ENCODE assay signal across 1 cellular context in the genomic region with DNA sequence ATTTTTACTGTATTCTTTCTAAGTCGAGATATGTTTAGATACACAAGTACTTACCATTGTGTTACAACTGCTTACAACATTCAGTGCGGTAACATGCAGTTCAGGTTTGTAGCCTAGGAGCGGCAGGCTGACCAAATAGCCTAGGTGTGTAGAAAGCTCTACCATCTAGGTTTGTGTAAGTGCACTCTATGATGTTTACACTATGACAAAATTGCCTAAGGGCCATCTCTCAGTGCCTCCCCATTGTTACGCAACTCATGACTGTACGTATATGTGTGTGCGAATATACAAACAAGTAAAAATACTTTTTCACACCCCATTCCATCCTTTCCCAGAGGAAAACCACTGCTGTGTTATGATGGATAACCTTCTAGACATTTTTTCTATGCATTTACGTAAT.
A peak's percentile ranks its signal among the peaks of the same experiment; 100 is the strongest.
TF ChIP-seq lines count a peak whose summit lies in the region.

No MANE protein-coding gene starts in this region.

TF ChIP-seq in HepG2, 621 proteins besides CTCF, POLR2A, EP300 and RAD21 (continued from another document and continues in another):
- TF ChIP-seq, protein P1, sequence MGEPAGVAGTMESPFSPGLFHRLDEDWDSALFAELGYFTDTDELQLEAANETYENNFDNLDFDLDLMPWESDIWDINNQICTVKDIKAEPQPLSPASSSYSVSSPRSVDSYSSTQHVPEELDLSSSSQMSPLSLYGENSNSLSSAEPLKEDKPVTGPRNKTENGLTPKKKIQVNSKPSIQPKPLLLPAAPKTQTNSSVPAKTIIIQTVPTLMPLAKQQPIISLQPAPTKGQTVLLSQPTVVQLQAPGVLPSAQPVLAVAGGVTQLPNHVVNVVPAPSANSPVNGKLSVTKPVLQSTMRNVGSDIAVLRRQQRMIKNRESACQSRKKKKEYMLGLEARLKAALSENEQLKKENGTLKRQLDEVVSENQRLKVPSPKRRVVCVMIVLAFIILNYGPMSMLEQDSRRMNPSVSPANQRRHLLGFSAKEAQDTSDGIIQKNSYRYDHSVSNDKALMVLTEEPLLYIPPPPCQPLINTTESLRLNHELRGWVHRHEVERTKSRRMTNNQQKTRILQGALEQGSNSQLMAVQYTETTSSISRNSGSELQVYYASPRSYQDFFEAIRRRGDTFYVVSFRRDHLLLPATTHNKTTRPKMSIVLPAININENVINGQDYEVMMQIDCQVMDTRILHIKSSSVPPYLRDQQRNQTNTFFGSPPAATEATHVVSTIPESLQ (CRISPR knock-in tag; conservative IDR thresholded peaks at IDR 0.05), result no peak
- TF ChIP-seq SAFB2 (CRISPR knock-in tag; IDR thresholded peaks at IDR 0.05; ENCODE audit: borderline replicate concordance, low read depth) (no peak), ZKSCAN1 (IDR thresholded peaks at IDR 0.05; ENCODE audit: low read length) (no peak), ZNF207 (IDR thresholded peaks at IDR 0.05; ENCODE audit: borderline replicate concordance) (no peak), ZNF33A (CRISPR knock-in tag; IDR thresholded peaks at IDR 0.05; ENCODE audit: borderline replicate concordance) (no peak), SMAD1 (CRISPR knock-in tag; IDR thresholded peaks at IDR 0.05; ENCODE audit: borderline replicate concordance, low read depth) (no peak), MTF1 (CRISPR knock-in tag; IDR thresholded peaks at IDR 0.05) (no peak), HNRNPH1 (optimal IDR thresholded peaks at IDR 0.05; ENCODE audit: low read depth, low read length) (no peak), ZNF547 (CRISPR knock-in tag; IDR thresholded peaks at IDR 0.05) (no peak), ARNT (IDR thresholded peaks at IDR 0.05) (no peak), ZNF264 (CRISPR knock-in tag; IDR thresholded peaks at IDR 0.05) (0 out of 2 replicates have a peak, but pooled peaks have one; percentile 68), SIX4 (CRISPR knock-in tag; IDR thresholded peaks at IDR 0.05) (no peak), NRL (CRISPR knock-in tag; IDR thresholded peaks at IDR 0.05; ENCODE audit: borderline replicate concordance) (no peak), ZNF782 (CRISPR knock-in tag; IDR thresholded peaks at IDR 0.05; ENCODE audit: borderline replicate concordance) (no peak), ZNF431 (CRISPR knock-in tag; IDR thresholded peaks at IDR 0.05; ENCODE audit: borderline replicate concordance, low read depth) (no peak), WIZ (CRISPR knock-in tag; IDR thresholded peaks at IDR 0.05) (no peak)
- TF ChIP-seq, protein P2, sequence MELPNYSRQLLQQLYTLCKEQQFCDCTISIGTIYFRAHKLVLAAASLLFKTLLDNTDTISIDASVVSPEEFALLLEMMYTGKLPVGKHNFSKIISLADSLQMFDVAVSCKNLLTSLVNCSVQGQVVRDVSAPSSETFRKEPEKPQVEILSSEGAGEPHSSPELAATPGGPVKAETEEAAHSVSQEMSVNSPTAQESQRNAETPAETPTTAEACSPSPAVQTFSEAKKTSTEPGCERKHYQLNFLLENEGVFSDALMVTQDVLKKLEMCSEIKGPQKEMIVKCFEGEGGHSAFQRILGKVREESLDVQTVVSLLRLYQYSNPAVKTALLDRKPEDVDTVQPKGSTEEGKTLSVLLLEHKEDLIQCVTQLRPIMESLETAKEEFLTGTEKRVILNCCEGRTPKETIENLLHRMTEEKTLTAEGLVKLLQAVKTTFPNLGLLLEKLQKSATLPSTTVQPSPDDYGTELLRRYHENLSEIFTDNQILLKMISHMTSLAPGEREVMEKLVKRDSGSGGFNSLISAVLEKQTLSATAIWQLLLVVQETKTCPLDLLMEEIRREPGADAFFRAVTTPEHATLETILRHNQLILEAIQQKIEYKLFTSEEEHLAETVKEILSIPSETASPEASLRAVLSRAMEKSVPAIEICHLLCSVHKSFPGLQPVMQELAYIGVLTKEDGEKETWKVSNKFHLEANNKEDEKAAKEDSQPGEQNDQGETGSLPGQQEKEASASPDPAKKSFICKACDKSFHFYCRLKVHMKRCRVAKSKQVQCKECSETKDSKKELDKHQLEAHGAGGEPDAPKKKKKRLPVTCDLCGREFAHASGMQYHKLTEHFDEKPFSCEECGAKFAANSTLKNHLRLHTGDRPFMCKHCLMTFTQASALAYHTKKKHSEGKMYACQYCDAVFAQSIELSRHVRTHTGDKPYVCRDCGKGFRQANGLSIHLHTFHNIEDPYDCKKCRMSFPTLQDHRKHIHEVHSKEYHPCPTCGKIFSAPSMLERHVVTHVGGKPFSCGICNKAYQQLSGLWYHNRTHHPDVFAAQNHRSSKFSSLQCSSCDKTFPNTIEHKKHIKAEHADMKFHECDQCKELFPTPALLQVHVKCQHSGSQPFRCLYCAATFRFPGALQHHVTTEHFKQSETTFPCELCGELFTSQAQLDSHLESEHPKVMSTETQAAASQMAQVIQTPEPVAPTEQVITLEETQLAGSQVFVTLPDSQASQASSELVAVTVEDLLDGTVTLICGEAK (IDR thresholded peaks at IDR 0.05), result no peak
- TF ChIP-seq, protein P2 (CRISPR knock-in tag; IDR thresholded peaks at IDR 0.05), result no peak
- TF ChIP-seq, protein P3, sequence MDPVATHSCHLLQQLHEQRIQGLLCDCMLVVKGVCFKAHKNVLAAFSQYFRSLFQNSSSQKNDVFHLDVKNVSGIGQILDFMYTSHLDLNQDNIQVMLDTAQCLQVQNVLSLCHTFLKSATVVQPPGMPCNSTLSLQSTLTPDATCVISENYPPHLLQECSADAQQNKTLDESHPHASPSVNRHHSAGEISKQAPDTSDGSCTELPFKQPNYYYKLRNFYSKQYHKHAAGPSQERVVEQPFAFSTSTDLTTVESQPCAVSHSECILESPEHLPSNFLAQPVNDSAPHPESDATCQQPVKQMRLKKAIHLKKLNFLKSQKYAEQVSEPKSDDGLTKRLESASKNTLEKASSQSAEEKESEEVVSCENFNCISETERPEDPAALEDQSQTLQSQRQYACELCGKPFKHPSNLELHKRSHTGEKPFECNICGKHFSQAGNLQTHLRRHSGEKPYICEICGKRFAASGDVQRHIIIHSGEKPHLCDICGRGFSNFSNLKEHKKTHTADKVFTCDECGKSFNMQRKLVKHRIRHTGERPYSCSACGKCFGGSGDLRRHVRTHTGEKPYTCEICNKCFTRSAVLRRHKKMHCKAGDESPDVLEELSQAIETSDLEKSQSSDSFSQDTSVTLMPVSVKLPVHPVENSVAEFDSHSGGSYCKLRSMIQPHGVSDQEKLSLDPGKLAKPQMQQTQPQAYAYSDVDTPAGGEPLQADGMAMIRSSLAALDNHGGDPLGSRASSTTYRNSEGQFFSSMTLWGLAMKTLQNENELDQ (CRISPR knock-in tag; IDR thresholded peaks at IDR 0.05; ENCODE audit: borderline replicate concordance), result no peak
- TF ChIP-seq, protein P4, sequence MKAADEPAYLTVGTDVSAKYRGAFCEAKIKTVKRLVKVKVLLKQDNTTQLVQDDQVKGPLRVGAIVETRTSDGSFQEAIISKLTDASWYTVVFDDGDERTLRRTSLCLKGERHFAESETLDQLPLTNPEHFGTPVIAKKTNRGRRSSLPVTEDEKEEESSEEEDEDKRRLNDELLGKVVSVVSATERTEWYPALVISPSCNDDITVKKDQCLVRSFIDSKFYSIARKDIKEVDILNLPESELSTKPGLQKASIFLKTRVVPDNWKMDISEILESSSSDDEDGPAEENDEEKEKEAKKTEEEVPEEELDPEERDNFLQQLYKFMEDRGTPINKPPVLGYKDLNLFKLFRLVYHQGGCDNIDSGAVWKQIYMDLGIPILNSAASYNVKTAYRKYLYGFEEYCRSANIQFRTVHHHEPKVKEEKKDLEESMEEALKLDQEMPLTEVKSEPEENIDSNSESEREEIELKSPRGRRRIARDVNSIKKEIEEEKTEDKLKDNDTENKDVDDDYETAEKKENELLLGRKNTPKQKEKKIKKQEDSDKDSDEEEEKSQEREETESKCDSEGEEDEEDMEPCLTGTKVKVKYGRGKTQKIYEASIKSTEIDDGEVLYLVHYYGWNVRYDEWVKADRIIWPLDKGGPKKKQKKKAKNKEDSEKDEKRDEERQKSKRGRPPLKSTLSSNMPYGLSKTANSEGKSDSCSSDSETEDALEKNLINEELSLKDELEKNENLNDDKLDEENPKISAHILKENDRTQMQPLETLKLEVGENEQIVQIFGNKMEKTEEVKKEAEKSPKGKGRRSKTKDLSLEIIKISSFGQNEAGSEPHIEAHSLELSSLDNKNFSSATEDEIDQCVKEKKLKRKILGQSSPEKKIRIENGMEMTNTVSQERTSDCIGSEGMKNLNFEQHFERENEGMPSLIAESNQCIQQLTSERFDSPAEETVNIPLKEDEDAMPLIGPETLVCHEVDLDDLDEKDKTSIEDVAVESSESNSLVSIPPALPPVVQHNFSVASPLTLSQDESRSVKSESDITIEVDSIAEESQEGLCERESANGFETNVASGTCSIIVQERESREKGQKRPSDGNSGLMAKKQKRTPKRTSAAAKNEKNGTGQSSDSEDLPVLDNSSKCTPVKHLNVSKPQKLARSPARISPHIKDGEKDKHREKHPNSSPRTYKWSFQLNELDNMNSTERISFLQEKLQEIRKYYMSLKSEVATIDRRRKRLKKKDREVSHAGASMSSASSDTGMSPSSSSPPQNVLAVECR (CRISPR knock-in tag; IDR thresholded peaks at IDR 0.05; ENCODE audit: borderline replicate concordance), result no peak; the same call in 1 of the 2 replicates
- TF ChIP-seq, protein P5, sequence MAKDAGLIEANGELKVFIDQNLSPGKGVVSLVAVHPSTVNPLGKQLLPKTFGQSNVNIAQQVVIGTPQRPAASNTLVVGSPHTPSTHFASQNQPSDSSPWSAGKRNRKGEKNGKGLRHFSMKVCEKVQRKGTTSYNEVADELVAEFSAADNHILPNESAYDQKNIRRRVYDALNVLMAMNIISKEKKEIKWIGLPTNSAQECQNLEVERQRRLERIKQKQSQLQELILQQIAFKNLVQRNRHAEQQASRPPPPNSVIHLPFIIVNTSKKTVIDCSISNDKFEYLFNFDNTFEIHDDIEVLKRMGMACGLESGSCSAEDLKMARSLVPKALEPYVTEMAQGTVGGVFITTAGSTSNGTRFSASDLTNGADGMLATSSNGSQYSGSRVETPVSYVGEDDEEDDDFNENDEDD (CRISPR knock-in tag; IDR thresholded peaks at IDR 0.05; ENCODE audit: borderline replicate concordance), result no peak
- TF ChIP-seq, protein P6, sequence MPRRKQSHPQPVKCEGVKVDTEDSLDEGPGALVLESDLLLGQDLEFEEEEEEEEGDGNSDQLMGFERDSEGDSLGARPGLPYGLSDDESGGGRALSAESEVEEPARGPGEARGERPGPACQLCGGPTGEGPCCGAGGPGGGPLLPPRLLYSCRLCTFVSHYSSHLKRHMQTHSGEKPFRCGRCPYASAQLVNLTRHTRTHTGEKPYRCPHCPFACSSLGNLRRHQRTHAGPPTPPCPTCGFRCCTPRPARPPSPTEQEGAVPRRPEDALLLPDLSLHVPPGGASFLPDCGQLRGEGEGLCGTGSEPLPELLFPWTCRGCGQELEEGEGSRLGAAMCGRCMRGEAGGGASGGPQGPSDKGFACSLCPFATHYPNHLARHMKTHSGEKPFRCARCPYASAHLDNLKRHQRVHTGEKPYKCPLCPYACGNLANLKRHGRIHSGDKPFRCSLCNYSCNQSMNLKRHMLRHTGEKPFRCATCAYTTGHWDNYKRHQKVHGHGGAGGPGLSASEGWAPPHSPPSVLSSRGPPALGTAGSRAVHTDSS (CRISPR knock-in tag; conservative IDR thresholded peaks at IDR 0.05), result no peak
- TF ChIP-seq, protein P7, sequence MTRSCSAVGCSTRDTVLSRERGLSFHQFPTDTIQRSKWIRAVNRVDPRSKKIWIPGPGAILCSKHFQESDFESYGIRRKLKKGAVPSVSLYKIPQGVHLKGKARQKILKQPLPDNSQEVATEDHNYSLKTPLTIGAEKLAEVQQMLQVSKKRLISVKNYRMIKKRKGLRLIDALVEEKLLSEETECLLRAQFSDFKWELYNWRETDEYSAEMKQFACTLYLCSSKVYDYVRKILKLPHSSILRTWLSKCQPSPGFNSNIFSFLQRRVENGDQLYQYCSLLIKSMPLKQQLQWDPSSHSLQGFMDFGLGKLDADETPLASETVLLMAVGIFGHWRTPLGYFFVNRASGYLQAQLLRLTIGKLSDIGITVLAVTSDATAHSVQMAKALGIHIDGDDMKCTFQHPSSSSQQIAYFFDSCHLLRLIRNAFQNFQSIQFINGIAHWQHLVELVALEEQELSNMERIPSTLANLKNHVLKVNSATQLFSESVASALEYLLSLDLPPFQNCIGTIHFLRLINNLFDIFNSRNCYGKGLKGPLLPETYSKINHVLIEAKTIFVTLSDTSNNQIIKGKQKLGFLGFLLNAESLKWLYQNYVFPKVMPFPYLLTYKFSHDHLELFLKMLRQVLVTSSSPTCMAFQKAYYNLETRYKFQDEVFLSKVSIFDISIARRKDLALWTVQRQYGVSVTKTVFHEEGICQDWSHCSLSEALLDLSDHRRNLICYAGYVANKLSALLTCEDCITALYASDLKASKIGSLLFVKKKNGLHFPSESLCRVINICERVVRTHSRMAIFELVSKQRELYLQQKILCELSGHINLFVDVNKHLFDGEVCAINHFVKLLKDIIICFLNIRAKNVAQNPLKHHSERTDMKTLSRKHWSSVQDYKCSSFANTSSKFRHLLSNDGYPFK (CRISPR knock-in tag; IDR thresholded peaks at IDR 0.05; ENCODE audit: borderline replicate concordance), result no peak
- TF ChIP-seq, protein P8, sequence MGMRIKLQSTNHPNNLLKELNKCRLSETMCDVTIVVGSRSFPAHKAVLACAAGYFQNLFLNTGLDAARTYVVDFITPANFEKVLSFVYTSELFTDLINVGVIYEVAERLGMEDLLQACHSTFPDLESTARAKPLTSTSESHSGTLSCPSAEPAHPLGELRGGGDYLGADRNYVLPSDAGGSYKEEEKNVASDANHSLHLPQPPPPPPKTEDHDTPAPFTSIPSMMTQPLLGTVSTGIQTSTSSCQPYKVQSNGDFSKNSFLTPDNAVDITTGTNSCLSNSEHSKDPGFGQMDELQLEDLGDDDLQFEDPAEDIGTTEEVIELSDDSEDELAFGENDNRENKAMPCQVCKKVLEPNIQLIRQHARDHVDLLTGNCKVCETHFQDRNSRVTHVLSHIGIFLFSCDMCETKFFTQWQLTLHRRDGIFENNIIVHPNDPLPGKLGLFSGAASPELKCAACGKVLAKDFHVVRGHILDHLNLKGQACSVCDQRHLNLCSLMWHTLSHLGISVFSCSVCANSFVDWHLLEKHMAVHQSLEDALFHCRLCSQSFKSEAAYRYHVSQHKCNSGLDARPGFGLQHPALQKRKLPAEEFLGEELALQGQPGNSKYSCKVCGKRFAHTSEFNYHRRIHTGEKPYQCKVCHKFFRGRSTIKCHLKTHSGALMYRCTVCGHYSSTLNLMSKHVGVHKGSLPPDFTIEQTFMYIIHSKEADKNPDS (CRISPR knock-in tag; IDR thresholded peaks at IDR 0.05), result no peak
